8 cellular contexts compared by ENCODE assay signal in genomic region chr16:67030221-67030962, GRCh38. TPM values are rescaled to one million over a fixed set of nuclear protein-coding genes. Genes with fewer than 3 reads are reported as not detected.
DNase-seq lines count a peak whose midpoint lies in the region; ATAC-seq and TF ChIP-seq lines count a peak whose summit lies in the region.

No MANE protein-coding gene starts in this region.

- H3K36me3 ChIP-seq in Caco-2 (ENCODE audit: control insufficient read depth, insufficient read depth, low read length) (no peaks in the 10 kb centered on the region), OCI-LY7 (ENCODE audit: insufficient read depth, low read length) (peaks cover 55% of the 10 kb centered on the region), osteoblast (ENCODE audit: insufficient read depth, low read length) (peaks cover 12% of the 10 kb centered on the region)

- ATAC-seq in GM21367 (IDR thresholded peaks at IDR 0.05; ENCODE audit: unreplicated experiment) (no peak), HG02870 (IDR thresholded peaks at IDR 0.05; ENCODE audit: unreplicated experiment) (no peak)

- no peaks in the 10 kb centered on the region for H3K9me2 ChIP-seq in OCI-LY7 (ENCODE audit: insufficient read depth, low read length)

- peak overlapping the region; percentile 70 for H3K27ac ChIP-seq in OCI-LY7 (ENCODE audit: low read depth, low read length, poor library complexity, severe bottlenecking)
- peak overlapping the region; percentile 58 for H3K27ac ChIP-seq in osteoblast (ENCODE audit: low read depth, low read length)

- H3K27ac Mint-ChIP-seq in Caco-2 (ENCODE audit: unreplicated experiment): peak overlapping the region; percentile 90
- peak overlapping the region; percentile 52 for H3K27ac Mint-ChIP-seq in endothelial cell (ENCODE audit: unreplicated experiment)

- DNase-seq in Caco-2 (no peak), OCI-LY7 (ENCODE audit: low spot score) (peak; percentile 12), endothelial cell (ENCODE audit: low spot score) (no peak), osteoblast (ENCODE audit: insufficient read length, low spot score, missing footprints) (no peak), NCI-H1417 treated with DMSO at 0.1 percent for 48 hours (lab: John Stamatoyannopoulos, UW) (no peak), NCI-H226 (no peak)

- H3K27me3 ChIP-seq in Caco-2 (replicated peaks; ENCODE audit: control insufficient read depth, insufficient read depth, low read length) (no peaks in the 10 kb centered on the region), osteoblast (ENCODE audit: insufficient read depth, low read length) (no peaks in the 10 kb centered on the region)

- H4K20me1 ChIP-seq in OCI-LY7 (ENCODE audit: insufficient read depth, low read length): peaks cover 22% of the 10 kb centered on the region; the same call in 1 of the 2 replicates
- H4K20me1 ChIP-seq in osteoblast (ENCODE audit: insufficient read depth, low read length): peaks cover 23% of the 10 kb centered on the region

- BruUV-seq in Caco-2 (replicated peaks; lab: Mats Ljungman, UMichigan): TSS peak; percentile 17
- no TSS peak for BruUV-seq in OCI-LY7 (replicated peaks; lab: Mats Ljungman, UMichigan)

- POLR2A ChIA-PET in Caco-2 (lab: Charles Lee) (interaction anchor here (3.0 kb wide), 1 partner anchor 12 kb away, joined by 30 read pairs; no protein-coding TSS in a partner anchor), OCI-LY7 (lab: Charles Lee) (interaction anchor here (0.6 to 2.0 kb wide), 6 partner anchors 9 to 71 kb away, joined by 3 to 10 read pairs (median 4); no protein-coding TSS in a partner anchor)

- no peaks in the 10 kb centered on the region for H3K27me3 Mint-ChIP-seq in Caco-2 (ENCODE audit: insufficient read depth, unreplicated experiment)
- no peaks in the 10 kb centered on the region for H3K27me3 Mint-ChIP-seq in endothelial cell (ENCODE audit: unreplicated experiment)

- H3K9me3 ChIP-seq in Caco-2: no peaks in the 10 kb centered on the region
- H3K9me3 ChIP-seq in OCI-LY7 (ENCODE audit: low read length): no peaks in the 10 kb centered on the region
- no peaks in the 10 kb centered on the region for H3K9me3 ChIP-seq in osteoblast (ENCODE audit: low read depth, low read length)

- H3K4me1 ChIP-seq in Caco-2 (peaks cover 13% of the 10 kb centered on the region), OCI-LY7 (ENCODE audit: insufficient read depth, low read length, poor library complexity, severe bottlenecking) (peaks cover 40% of the 10 kb centered on the region), osteoblast (ENCODE audit: insufficient read depth, low read length) (peaks cover 33% of the 10 kb centered on the region)

- peak overlapping the region; percentile 39; the same call in 1 of the 2 replicates for H2AFZ ChIP-seq in OCI-LY7 (ENCODE audit: low read length)
- H2AFZ ChIP-seq in osteoblast (ENCODE audit: low read length): no peak overlapping the region

- peaks cover 54% of the 10 kb centered on the region for H3K79me2 ChIP-seq in OCI-LY7 (ENCODE audit: insufficient read depth, low read depth, low read length)
- H3K79me2 ChIP-seq in osteoblast (ENCODE audit: insufficient read depth, low read length): peaks cover 61% of the 10 kb centered on the region

- H3K4me2 ChIP-seq in OCI-LY7 (ENCODE audit: low read length) (peak overlapping the region; percentile 95), osteoblast (ENCODE audit: insufficient read depth, low read length) (peak overlapping the region; percentile 82)

- CTCF ChIA-PET in Caco-2 (lab: Charles Lee): interaction anchor here (2.0 kb wide), 2 partner anchors 12 to 125 kb away, joined by 5 to 10 read pairs; no protein-coding TSS in a partner anchor
- CTCF ChIA-PET in OCI-LY7 (lab: Charles Lee; ENCODE audit: unreplicated experiment): interaction anchor here (1.2 kb wide), 1 partner anchor 11 kb away, joined by 3 read pairs; no protein-coding TSS in a partner anchor

- H3K4me3 Mint-ChIP-seq in Caco-2 (ENCODE audit: unreplicated experiment) (peak overlapping the region; percentile 80), endothelial cell (ENCODE audit: unreplicated experiment) (peak overlapping the region; percentile 95)

- TF ChIP-seq CTCF in Caco-2 (IDR thresholded peaks at IDR 0.05; ENCODE audit: insufficient read depth in 1 of 2, low read depth in 1 of 2, low read length in 1 of 2, severe bottlenecking in 1 of 2, unreplicated experiment in 1 of 2): no peak
- no peak for TF ChIP-seq CTCF in OCI-LY7 (conservative IDR thresholded peaks at IDR 0.05; ENCODE audit: low read length)
- no peak for TF ChIP-seq CTCF in endothelial cell (IDR thresholded peaks at IDR 0.05; ENCODE audit: unreplicated experiment)
- TF ChIP-seq CTCF in osteoblast (IDR thresholded peaks at IDR 0.05; ENCODE audit: extremely low read depth, low read depth, low read length): no peak

- H3K36me3 Mint-ChIP-seq in Caco-2 (ENCODE audit: insufficient read depth, unreplicated experiment) (peaks cover 36% of the 10 kb centered on the region), endothelial cell (ENCODE audit: low read depth, unreplicated experiment) (no peaks in the 10 kb centered on the region)

- intact Hi-C loops in Caco-2 (cut with micrococcal nuclease; ENCODE audit: unreplicated experiment) (no loop called here), OCI-LY7 (cut with micrococcal nuclease; ENCODE audit: unreplicated experiment) (no loop called here)

- peaks cover 18% of the 10 kb centered on the region for H3K4me1 Mint-ChIP-seq in Caco-2 (ENCODE audit: low read depth, unreplicated experiment)
- peaks cover 26% of the 10 kb centered on the region for H3K4me1 Mint-ChIP-seq in endothelial cell (ENCODE audit: unreplicated experiment)

- peak overlapping the region; percentile 91 for H3K4me3 ChIP-seq in Caco-2 (ENCODE audit: low read depth, low read length)
- H3K4me3 ChIP-seq in OCI-LY7 (ENCODE audit: low read depth, low read length, poor library complexity, severe bottlenecking): peak overlapping the region; percentile 90
- peak overlapping the region; percentile 79 for H3K4me3 ChIP-seq in osteoblast (ENCODE audit: insufficient read depth, low read length)

- no peaks in the 10 kb centered on the region for H3K9me3 Mint-ChIP-seq in Caco-2 (ENCODE audit: unreplicated experiment)
- H3K9me3 Mint-ChIP-seq in endothelial cell (ENCODE audit: unreplicated experiment): no peaks in the 10 kb centered on the region

RNA-seq across cellular contexts. Expression of gene CBFB, which starts 1.4 kb away (rescaled TPM):
- total RNA-seq in Caco-2 (2022) (102 and 108 TPM in 2 replicates), OCI-LY7 (2022) (151 and 154 TPM in 2 replicates), endothelial cell (ENCODE audit: unreplicated experiment) (65.8 TPM), osteoblast (61.3 and 63.0 TPM in 2 replicates)
- 93.5 and 187 TPM in 2 replicates for total RNA-seq in OCI-LY7 (2014; rRNA removed; shearing (Covaris generic))

RNA-seq across cellular contexts. Expression of gene CES4A, which starts 42.0 kb away (rescaled TPM):
- total RNA-seq in Caco-2 (2022) (not detected in 2 replicates), OCI-LY7 (2022) (0.38 and 0.41 TPM in 2 replicates), endothelial cell (ENCODE audit: unreplicated experiment) (1.1 TPM), osteoblast (1.5 and 1.8 TPM in 2 replicates)
- 0.47 and 2.0 TPM in 2 replicates for total RNA-seq in OCI-LY7 (2014; rRNA removed; shearing (Covaris generic))
